ENCODE assay signal across 13 cellular contexts in genomic region chr9:108551030-108551964, GRCh38.
DNase-seq lines count a peak whose midpoint lies in the region; ATAC-seq, FAIRE-seq and TF ChIP-seq lines count a peak whose summit lies in the region.
"Had no signal": no experiment of that assay in that cellular context is flagged by ENCODE, and none has a peak within 500 bp of the region (broad histone marks: within the 10 kb centered on the region; RNA-seq: fewer than 3 reads in every experiment).

No MANE protein-coding gene starts in this region.

- no peaks in the 10 kb centered on the region for H3K27me3 Mint-ChIP-seq in activated naive CD8-positive, alpha-beta T cell treated with anti-CD3 and anti-CD28 coated beads, Interleukin-2, amount 50 U/mL, for 24 hours

- H3K4me1 Mint-ChIP-seq in activated naive CD8-positive, alpha-beta T cell treated with anti-CD3 and anti-CD28 coated beads, Interleukin-2, amount 50 U/mL, for 24 hours = no peaks in the 10 kb centered on the region

- peak; percentile 26 for TF ChIP-seq CTCF in foreskin keratinocyte (conservative IDR thresholded peaks at IDR 0.05)

- ATAC-seq in foreskin keratinocyte = peak; percentile 78
- ATAC-seq in activated naive CD8-positive, alpha-beta T cell treated with anti-CD3 and anti-CD28 coated beads, Interleukin-2, amount 50 U/mL, for 24 hours = no peak
- ATAC-seq in activated naive CD4-positive, alpha-beta T cell treated with anti-CD3 and anti-CD28 coated beads, Interleukin-2, amount 50 U/mL, for 72 hours = no peak

- FAIRE-seq in urothelium cell line (lab: Jason Lieb, UNC) = no peak
- FAIRE-seq: A204.1 had no signal

- H3K27ac Mint-ChIP-seq in activated naive CD8-positive, alpha-beta T cell treated with anti-CD3 and anti-CD28 coated beads, Interleukin-2, amount 50 U/mL, for 24 hours = no peak overlapping the region
- no peak overlapping the region for H3K27ac Mint-ChIP-seq in activated naive CD4-positive, alpha-beta T cell treated with anti-CD3 and anti-CD28 coated beads, Interleukin-2, amount 50 U/mL, for 72 hours

- no peak overlapping the region for H3K4me3 Mint-ChIP-seq in activated naive CD8-positive, alpha-beta T cell treated with anti-CD3 and anti-CD28 coated beads, Interleukin-2, amount 50 U/mL, for 24 hours

- no peaks in the 10 kb centered on the region for H3K27me3 ChIP-seq in foreskin keratinocyte

- no peaks in the 10 kb centered on the region for H3K9me3 Mint-ChIP-seq in activated naive CD8-positive, alpha-beta T cell treated with anti-CD3 and anti-CD28 coated beads, Interleukin-2, amount 50 U/mL, for 24 hours
- H3K9me3 Mint-ChIP-seq in activated naive CD4-positive, alpha-beta T cell treated with anti-CD3 and anti-CD28 coated beads, Interleukin-2, amount 50 U/mL, for 72 hours = no peaks in the 10 kb centered on the region

- H3K4me1 ChIP-seq in foreskin keratinocyte = peaks cover 47% of the 10 kb centered on the region

- H3K27ac ChIP-seq in foreskin keratinocyte = peak overlapping the region; percentile 99

- DNase-seq in NCI-H1417 (lab: John Stamatoyannopoulos, UW) (peak in 2 of 3 experiments; percentile 16 to 21), NCI-H1417 treated with DMSO at 0.1 percent for 48 hours (lab: John Stamatoyannopoulos, UW) (no peak), T1000 (lab: John Stamatoyannopoulos, UW) (peak; percentile 49), foreskin keratinocyte (peak; percentile 95 to 98), urothelium cell line (ENCODE audit: low spot score) (peak; percentile 67), cortex of kidney (lab: John Stamatoyannopoulos, UW) (no peak)
- no peak for DNase-seq in activated naive CD8-positive, alpha-beta T cell treated with anti-CD3 and anti-CD28 coated beads, Interleukin-2, amount 50 U/mL, for 24 hours
- DNase-seq in activated naive CD4-positive, alpha-beta T cell treated with anti-CD3 and anti-CD28 coated beads, Interleukin-2, amount 50 U/mL, for 72 hours (ENCODE audit: low spot score in 2 of 2) = no peak
- DNase-seq: activated CD8-positive, alpha-beta memory T cell treated with anti-CD3 and anti-CD28 coated beads, Interleukin-2, amount 50 U/mL, for 48 hours; GOT3; mesendoderm; SHP77 had no signal

- H3K36me3 Mint-ChIP-seq in activated naive CD8-positive, alpha-beta T cell treated with anti-CD3 and anti-CD28 coated beads, Interleukin-2, amount 50 U/mL, for 24 hours (ENCODE audit: low read depth) = no peaks in the 10 kb centered on the region
- no peaks in the 10 kb centered on the region for H3K36me3 Mint-ChIP-seq in activated naive CD4-positive, alpha-beta T cell treated with anti-CD3 and anti-CD28 coated beads, Interleukin-2, amount 50 U/mL, for 72 hours

Comparison
In these comparisons a context has a peak if more than half of its experiments do, and no peak if none do; other contexts are left out.
1. DNase-seq: peak in NCI-H1417 (2 of 3), T1000 (single experiment), foreskin keratinocyte (2 of 2) and urothelium cell line (single experiment); none in NCI-H1417 treated with DMSO at 0.1 percent for 48 hours (single experiment), cortex of kidney (single experiment), activated naive CD8-positive, alpha-beta T cell treated with anti-CD3 and anti-CD28 coated beads, Interleukin-2, amount 50 U/mL, for 24 hours (single experiment) and activated naive CD4-positive, alpha-beta T cell treated with anti-CD3 and anti-CD28 coated beads, Interleukin-2, amount 50 U/mL, for 72 hours (0 of 2).